ENCODE assay signal across 15 cellular contexts in genomic region chr10:127989481-127989964, GRCh38.
DNase-seq lines count a peak whose midpoint lies in the region; ATAC-seq and TF ChIP-seq lines count a peak whose summit lies in the region.
"Had no signal": no experiment of that assay in that cellular context is flagged by ENCODE, and none has a peak within 500 bp of the region (broad histone marks: within the 10 kb centered on the region; RNA-seq: fewer than 3 reads in every experiment).

No MANE protein-coding gene starts in this region.

- H3K4me2 ChIP-seq in PC-9 (peak overlapping the region; percentile 71), parathyroid adenoma (ENCODE audit: low read length) (peak overlapping the region; percentile 37)

- peaks cover 15% of the 10 kb centered on the region for H3F3A ChIP-seq in PC-9 (ENCODE audit: insufficient read depth, low read depth)

- peaks cover 44% of the 10 kb centered on the region for H3K4me1 ChIP-seq in PC-9 (replicated peaks; ENCODE audit: insufficient read depth)
- peaks cover 4% of the 10 kb centered on the region for H3K4me1 ChIP-seq in parathyroid adenoma

- peak overlapping the region; percentile 51 to 55 for H3K4me3 Mint-ChIP-seq in CD14-positive monocyte

- H3K9me2 ChIP-seq in PC-9 (ENCODE audit: insufficient read depth), result no peaks in the 10 kb centered on the region

- no TSS peak for BruUV-seq in PC-9 (replicated peaks; lab: Mats Ljungman, UMichigan)

- DNase-seq in CD14-positive monocyte (ENCODE audit: low spot score) (no peak), PC-9 (no peak), dermis microvascular lymphatic vessel endothelial cell (ENCODE audit: low read depth in 2 of 2) (peak; percentile 97 to 98), substantia nigra (lab: John Stamatoyannopoulos, UW) (no peak)
- DNase-seq in activated naive CD4-positive, alpha-beta T cell treated with anti-CD3 and anti-CD28 coated beads, Interleukin-2, amount 50 U/mL, for 16 hours, result no peak
- DNase-seq: activated CD8-positive, alpha-beta memory T cell treated with anti-CD3 and anti-CD28 coated beads, Interleukin-2, amount 50 U/mL, for 4 hours; aorta; foreskin fibroblast; NCI-H187 treated with DMSO at 0.1 percent for 48 hours; NCI-H774; retina; SIG-M5; stimulated activated naive CD4-positive, alpha-beta T cell treated with Interleukin-2 at 50 U/mL for 16 hours had no signal

- peaks cover 0 to 2% (median 0%) of the 10 kb centered on the region in 7 donors for H3K9me3 Mint-ChIP-seq in CD14-positive monocyte

- H3K9me3 ChIP-seq in PC-9 (ENCODE audit: insufficient read depth, low read depth) (no peaks in the 10 kb centered on the region), parathyroid adenoma (ENCODE audit: control insufficient read depth, low read length) (no peaks in the 10 kb centered on the region)

- no peaks in the 10 kb centered on the region for H4K20me1 ChIP-seq in PC-9 (ENCODE audit: insufficient read depth)

- no peak for TF ChIP-seq CTCF in CD14-positive monocyte (IDR thresholded peaks at IDR 0.05)
- no peak for TF ChIP-seq CTCF in PC-9 (conservative IDR thresholded peaks at IDR 0.05)
- TF ChIP-seq CTCF in parathyroid adenoma (IDR thresholded peaks at IDR 0.05), result no peak

- H3K27ac ChIP-seq in PC-9 (peak overlapping the region; percentile 90), parathyroid adenoma (peak overlapping the region; percentile 25), substantia nigra (ENCODE audit: low read depth, low read length, poor library complexity, severe bottlenecking) (no peak overlapping the region)

- CTCF ChIA-PET in PC-9 (lab: Charles Lee), result no interaction called here

- peak overlapping the region in 4 of 7 donors; percentile 42 to 58 (median 49) for H3K27ac Mint-ChIP-seq in CD14-positive monocyte

- POLR2A ChIA-PET in PC-9 (lab: Charles Lee; ENCODE audit: unreplicated experiment), result no interaction called here

- peaks cover 22 to 23% of the 10 kb centered on the region in 2 donors for H3K36me3 Mint-ChIP-seq in CD14-positive monocyte

- H3K4me1 Mint-ChIP-seq in CD14-positive monocyte, result peaks cover 58% of the 10 kb centered on the region

- no peak for ATAC-seq in GM18517 (IDR thresholded peaks at IDR 0.05; ENCODE audit: unreplicated experiment)

- H3K9ac ChIP-seq in parathyroid adenoma, result no peak overlapping the region

- H3K79me2 ChIP-seq in PC-9 (ENCODE audit: low read depth), result no peaks in the 10 kb centered on the region
- H3K79me2 ChIP-seq in parathyroid adenoma, result no peaks in the 10 kb centered on the region

- H3K27me3 Mint-ChIP-seq in CD14-positive monocyte (ENCODE audit: low read depth in 3 of 3), result peaks cover 0 to 3% (median 0%) of the 10 kb centered on the region in 3 donors

- H2AFZ ChIP-seq in PC-9 (no peak overlapping the region), parathyroid adenoma (peak overlapping the region; percentile 17)

- H3K27me3 ChIP-seq in PC-9 (ENCODE audit: insufficient read depth, low read depth) (no peaks in the 10 kb centered on the region), parathyroid adenoma (ENCODE audit: control insufficient read depth, insufficient read depth, low read length) (no peaks in the 10 kb centered on the region)

- H3K4me3 ChIP-seq in PC-9, result no peak overlapping the region
- peak overlapping the region; percentile 9 for H3K4me3 ChIP-seq in parathyroid adenoma (ENCODE audit: low read depth, low read length)

- H3K36me3 ChIP-seq in PC-9 (ENCODE audit: low read depth) (no peaks in the 10 kb centered on the region), parathyroid adenoma (ENCODE audit: control insufficient read depth, insufficient read depth, low read length) (no peaks in the 10 kb centered on the region)

- intact Hi-C loops in CD14-positive monocyte (cut with micrococcal nuclease), result no loop called here
- intact Hi-C loops in PC-9 (cut with micrococcal nuclease; ENCODE audit: unreplicated experiment), result no loop called here

Comparison
In these comparisons a context has a peak if more than half of its experiments do, and no peak if none do; other contexts are left out.
1. DNase-seq: peak in dermis microvascular lymphatic vessel endothelial cell (2 of 2); none in CD14-positive monocyte (single experiment), PC-9 (0 of 2), substantia nigra (0 of 49) and activated naive CD4-positive, alpha-beta T cell treated with anti-CD3 and anti-CD28 coated beads, Interleukin-2, amount 50 U/mL, for 16 hours (single experiment).